9 cellular contexts compared by ENCODE assay signal in the genomic region with DNA sequence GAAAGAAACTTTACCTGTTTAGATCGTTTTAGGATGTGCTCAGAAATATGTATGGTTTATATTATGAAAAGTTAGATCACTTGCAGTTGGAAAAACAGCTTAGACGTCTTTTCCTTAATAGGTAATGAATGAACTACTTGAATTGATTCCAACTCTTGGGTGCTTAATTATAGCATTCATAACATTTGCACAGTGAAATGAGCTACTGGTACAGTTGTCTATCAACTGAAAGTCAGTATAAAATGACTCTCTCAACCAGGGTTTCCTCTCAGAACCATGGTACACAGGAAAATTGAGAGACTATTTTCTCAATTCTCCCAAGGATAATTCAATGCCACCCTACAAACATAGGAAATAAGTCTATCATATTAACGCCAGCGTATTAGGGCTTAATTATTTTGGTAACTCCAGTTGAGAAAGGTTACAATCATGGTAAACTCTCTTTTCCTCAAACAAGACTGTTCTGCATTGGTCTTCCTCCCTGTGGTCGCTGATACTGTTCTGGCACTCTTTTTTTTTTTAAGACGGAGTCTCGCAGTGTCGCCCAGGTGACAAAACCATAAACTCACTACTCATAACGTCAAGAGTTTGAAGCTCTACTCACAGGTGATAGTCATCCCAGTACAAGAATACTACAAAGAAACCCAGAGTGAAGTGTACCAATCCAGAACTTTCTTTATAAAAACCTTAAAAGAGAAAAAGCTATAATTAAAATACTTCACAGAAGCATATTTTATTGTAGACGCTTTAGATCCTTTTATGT. TPM values are rescaled to one million over a fixed set of nuclear protein-coding genes. Genes with fewer than 3 reads are reported as not detected.
A peak's percentile ranks its signal among the peaks of the same experiment; 100 is the strongest.
DNase-seq lines count a peak whose midpoint lies in the region; ATAC-seq, FAIRE-seq and TF ChIP-seq lines count a peak whose summit lies in the region.
"Had no signal": no experiment of that assay in that cellular context is flagged by ENCODE, and none has a peak within 500 bp of the region (broad histone marks: within the 10 kb centered on the region; RNA-seq: fewer than 3 reads in every experiment).

No MANE protein-coding gene starts in this region.

- peak overlapping the region; percentile 99 for H3K4me2 ChIP-seq in endothelial cell of umbilical vein (ENCODE audit: insufficient read depth, low read length)

- H2AFZ ChIP-seq in endothelial cell of umbilical vein (ENCODE audit: low read depth, low read length), result peak overlapping the region; percentile 46

- peaks cover 18% of the 10 kb centered on the region for H3K4me1 ChIP-seq in cardiac muscle cell (ENCODE audit: low read depth)
- peaks cover 22% of the 10 kb centered on the region for H3K4me1 ChIP-seq in left ventricle myocardium inferior
- H3K4me1 ChIP-seq in endothelial cell of umbilical vein (ENCODE audit: control insufficient read depth, extremely low read depth, insufficient read depth, low read length), result peaks cover 39% of the 10 kb centered on the region
- peaks cover 4% of the 10 kb centered on the region for H3K4me1 ChIP-seq in ovary (ENCODE audit: insufficient read depth)
- peaks cover 0 to 46% (median 20%) of the 10 kb centered on the region in 4 donors for H3K4me1 ChIP-seq in tibial artery

- peaks cover 68% of the 10 kb centered on the region for H3K79me2 ChIP-seq in endothelial cell of umbilical vein (ENCODE audit: control insufficient read depth, insufficient read depth, low read length)

- TF ChIP-seq POLR2A in endothelial cell of umbilical vein (IDR thresholded peaks at IDR 0.05; ENCODE audit: low read depth, low read length), result no peak
- TF ChIP-seq POLR2A in ovary (IDR thresholded peaks at IDR 0.05), result no peak

- 43 to 49% (median 43%) methylated on average over 10 of the region's 10 CpGs for WGBS in ovary, 3 donors

- H3K9me3 ChIP-seq in cardiac muscle cell (ENCODE audit: low read depth) (no peaks in the 10 kb centered on the region), left ventricle myocardium inferior (replicated peaks) (no peaks in the 10 kb centered on the region), endothelial cell of umbilical vein (replicated peaks; ENCODE audit: control insufficient read depth, insufficient read depth, low read length) (no peaks in the 10 kb centered on the region), ovary (no peaks in the 10 kb centered on the region), tibial artery (no peaks in the 10 kb centered on the region)

- no peaks in the 10 kb centered on the region for H3K36me3 ChIP-seq in cardiac muscle cell
- H3K36me3 ChIP-seq in left ventricle myocardium inferior, result no peaks in the 10 kb centered on the region
- peaks cover 0 to 3% of the 10 kb centered on the region in 2 experiments for H3K36me3 ChIP-seq in endothelial cell of umbilical vein (ENCODE audit: control insufficient read depth in 2 of 2, extremely low read depth in 1 of 2, insufficient read depth in 2 of 2, low read length in 2 of 2)
- no peaks in the 10 kb centered on the region for H3K36me3 ChIP-seq in ovary
- no peaks in the 10 kb centered on the region for H3K36me3 ChIP-seq in tibial artery

- no peak for FAIRE-seq in endothelial cell of umbilical vein (lab: Jason Lieb, UNC)

- no TSS peak for BruUV-seq in endothelial cell of umbilical vein (replicated peaks; lab: Mats Ljungman, UMichigan)

- intact Hi-C loops in left ventricle myocardium inferior (cut with micrococcal nuclease) (no loop called here), endothelial cell of umbilical vein (cut with micrococcal nuclease) (loop anchor here (10.0 kb wide), 2 partner anchors 357 to 1357 kb away; a partner anchor contains a TSS), ovary (cut with DNase I) (no loop called here), tibial artery (cut with DNase I; ENCODE audit: low total_unique reads) (loop anchor here (10.0 kb wide), 1 partner anchor 257 kb away; no protein-coding TSS in a partner anchor)

- peak; percentile 29 for ATAC-seq in HG02759 (IDR thresholded peaks at IDR 0.05; ENCODE audit: unreplicated experiment)

- CTCF ChIA-PET in endothelial cell of umbilical vein (lab: Charles Lee), result interaction anchor here (0.9 to 5.9 kb wide), 6 partner anchors 9 to 50 kb away, joined by 3 to 26 read pairs (median 4); a partner anchor contains a TSS

- peaks cover 2% of the 10 kb centered on the region for H4K20me1 ChIP-seq in endothelial cell of umbilical vein (replicated peaks; ENCODE audit: control insufficient read depth, extremely low read depth, insufficient read depth, low read length)

- H3K4me3 ChIP-seq in cardiac muscle cell, result peak overlapping the region; percentile 72
- no peak overlapping the region for H3K4me3 ChIP-seq in left ventricle myocardium inferior
- peak overlapping the region; percentile 10 to 87 (median 57) for H3K4me3 ChIP-seq in endothelial cell of umbilical vein (replicated peaks in 1 of 3; ENCODE audit: insufficient read depth in 1 of 3, low read depth in 1 of 3, low read length in 3 of 3)
- no peak overlapping the region for H3K4me3 ChIP-seq in ovary
- H3K4me3 ChIP-seq in tibial artery, result no peak overlapping the region
- H3K4me3 ChIP-seq: lung had no signal

- no peak for TF ChIP-seq EP300 in ovary (IDR thresholded peaks at IDR 0.05)

- POLR2A ChIA-PET in endothelial cell of umbilical vein (lab: Charles Lee), result no interaction called here

- peak overlapping the region; percentile 78 for H3K9ac ChIP-seq in endothelial cell of umbilical vein (replicated peaks; ENCODE audit: extremely low read depth, insufficient read depth, low read length)

- dilution Hi-C loops in endothelial cell of umbilical vein (cut with MboI; ENCODE audit: extremely low pct_ligation_motif_present, low sequenced_read_pairs), result no loop called here

- H3K27me3 ChIP-seq in cardiac muscle cell (no peaks in the 10 kb centered on the region), left ventricle myocardium inferior (ENCODE audit: low read depth) (peaks cover 6% of the 10 kb centered on the region), endothelial cell of umbilical vein (ENCODE audit: control insufficient read depth in 2 of 2, insufficient read depth in 2 of 2, low read length in 2 of 2) (peaks cover 0 to 2% of the 10 kb centered on the region in 2 experiments), ovary (no peaks in the 10 kb centered on the region), tibial artery (no peaks in the 10 kb centered on the region)

- peak overlapping the region; percentile 91 for H3K27ac ChIP-seq in cardiac muscle cell
- no peak overlapping the region for H3K27ac ChIP-seq in left ventricle myocardium inferior (replicated peaks)
- H3K27ac ChIP-seq in endothelial cell of umbilical vein (ENCODE audit: insufficient read depth, low read depth, low read length), result peak overlapping the region; percentile 63
- no peak overlapping the region for H3K27ac ChIP-seq in ovary
- H3K27ac ChIP-seq in tibial artery, result no peak overlapping the region

- TF ChIP-seq CTCF in cardiac muscle cell (IDR thresholded peaks at IDR 0.05; ENCODE audit: low read depth, low read length) (no peak), left ventricle myocardium inferior (IDR thresholded peaks at IDR 0.05; ENCODE audit: borderline replicate concordance) (no peak), endothelial cell of umbilical vein (IDR thresholded peaks at IDR 0.05; ENCODE audit: extremely low read depth in 1 of 2, insufficient read depth in 1 of 2, low read depth in 1 of 2, low read length in 2 of 2) (no peak), ovary (IDR thresholded peaks at IDR 0.05) (no peak), tibial artery (IDR thresholded peaks at IDR 0.05) (no peak)

- H3K9me1 ChIP-seq in endothelial cell of umbilical vein (replicated peaks; ENCODE audit: control insufficient read depth, extremely low read depth, insufficient read depth, low read length), result no peaks in the 10 kb centered on the region

- DNase-seq in cardiac muscle cell (ENCODE audit: low read depth in 1 of 2, low spot score in 1 of 2), result no peak
- no peak for DNase-seq in left ventricle myocardium inferior
- peak; percentile 78 for DNase-seq in NCI-H69 (lab: John Stamatoyannopoulos, UW)
- peak; percentile 43 for DNase-seq in endothelial cell of umbilical vein (ENCODE audit: low read depth, low spot score)
- DNase-seq in amniotic stem cell (lab: John Stamatoyannopoulos, UW), result no peak
- no peak for DNase-seq in ovary
- DNase-seq in tibial artery, result no peak

TF ChIP-seq in endothelial cell of umbilical vein, 7 proteins besides CTCF, POLR2A, EP300 and RAD21:
- TF ChIP-seq GATA2 (IDR thresholded peaks at IDR 0.05; ENCODE audit: insufficient read depth, insufficient read length, low read depth, low read length) (no peak), POLR2AphosphoS5 (IDR thresholded peaks at IDR 0.05; ENCODE audit: insufficient read depth, low read depth, low read length) (no peak), MYC (IDR thresholded peaks at IDR 0.05; ENCODE audit: low read depth, low read length) (no peak), JUN (IDR thresholded peaks at IDR 0.05; ENCODE audit: borderline replicate concordance, insufficient read depth, insufficient read length, low read depth) (no peak), EZH2 (IDR thresholded peaks at IDR 0.05; ENCODE audit: borderline replicate concordance, low read depth, low read length, severe bottlenecking) (no peak), FOS (IDR thresholded peaks at IDR 0.05; ENCODE audit: borderline replicate concordance, insufficient read depth, low read length) (no peak)
- TF ChIP-seq, protein P1, sequence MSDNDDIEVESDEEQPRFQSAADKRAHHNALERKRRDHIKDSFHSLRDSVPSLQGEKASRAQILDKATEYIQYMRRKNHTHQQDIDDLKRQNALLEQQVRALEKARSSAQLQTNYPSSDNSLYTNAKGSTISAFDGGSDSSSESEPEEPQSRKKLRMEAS (IDR thresholded peaks at IDR 0.05; ENCODE audit: insufficient read depth, insufficient read length), result no peak

RNA-seq across cellular contexts. Expression of a gene that starts 2.0 kb away (rescaled TPM):
- total RNA-seq in cardiac muscle cell (14.4 and 56.7 TPM in 2 replicates), left ventricle myocardium inferior (2.1 TPM), endothelial cell of umbilical vein (112 and 119 TPM in 2 replicates), ovary (1 to 10 TPM in 6 of 7 donors, under 1 TPM in 1; 0.50 to 6.0 (median 2.6) TPM)
- polyA plus RNA-seq in cardiac muscle cell (10.1 and 50.1 TPM in 2 replicates), endothelial cell of umbilical vein (16.9 and 28.5 TPM in 2 replicates), ovary (1 to 10 TPM; 1.2 to 2.6 TPM)
- 16.7 and 20.4 TPM in 2 replicates for polyA plus RNA-seq in endothelial cell of umbilical vein (2011; cell fraction: cytosol; rRNA removed)
- polyA plus RNA-seq in endothelial cell of umbilical vein (2011; cell fraction: nucleus; rRNA removed), result 150 and 223 TPM in 2 replicates
- polyA plus RNA-seq in endothelial cell of umbilical vein (2012), result 27.7 and 72.5 TPM in 2 replicates
- 125 and 142 TPM in 2 replicates for polyA minus RNA-seq in endothelial cell of umbilical vein
- polyA minus RNA-seq in endothelial cell of umbilical vein (2011; cell fraction: cytosol; rRNA and poly(A)+ RNA removed), result 86.0 TPM
- 205 and 464 TPM in 2 replicates for polyA minus RNA-seq in endothelial cell of umbilical vein (2011; cell fraction: nucleus; rRNA and poly(A)+ RNA removed)

Comparison
In these comparisons a context has a peak if more than half of its experiments do, and no peak if none do; other contexts are left out.
1. H3K27ac ChIP-seq: peak in cardiac muscle cell (single experiment) and endothelial cell of umbilical vein (single experiment); none in left ventricle myocardium inferior (single experiment), ovary (0 of 2) and tibial artery (0 of 2).
2. H3K4me3 ChIP-seq: peak in cardiac muscle cell (single experiment) and endothelial cell of umbilical vein (3 of 3); none in left ventricle myocardium inferior (single experiment), ovary (single experiment) and tibial artery (0 of 2).
3. DNase-seq: peak in NCI-H69 (single experiment) and endothelial cell of umbilical vein (single experiment); none in cardiac muscle cell (0 of 2), left ventricle myocardium inferior (single experiment), amniotic stem cell (single experiment), ovary (0 of 5) and tibial artery (0 of 2).
4. intact Hi-C loops: an anchor here in endothelial cell of umbilical vein (10.0 kb wide) and tibial artery (10.0 kb wide); none called in left ventricle myocardium inferior and ovary.